In genomic region chr9:80796662-80797426, GRCh38 we compare ENCODE assay signal across 14 cellular contexts.
DNase-seq lines count a peak whose midpoint lies in the region; ATAC-seq and TF ChIP-seq lines count a peak whose summit lies in the region.
"Had no signal": no experiment of that assay in that cellular context is flagged by ENCODE, and none has a peak within 500 bp of the region (broad histone marks: within the 10 kb centered on the region; RNA-seq: fewer than 3 reads in every experiment).

No MANE protein-coding gene starts in this region.

- TF ChIP-seq CTCF in smooth muscle cell (IDR thresholded peaks at IDR 0.05; ENCODE audit: borderline replicate concordance, insufficient read depth, poor library complexity, severe bottlenecking), result no peak

- H3K36me3 ChIP-seq in ectodermal cell (ENCODE audit: control insufficient read depth, insufficient read depth, low read length) (no peaks in the 10 kb centered on the region), mesenchymal stem cell (ENCODE audit: control insufficient read depth in 1 of 2, insufficient read depth in 2 of 2, low read depth in 1 of 2, low read length in 2 of 2) (no peaks in the 10 kb centered on the region), smooth muscle cell (ENCODE audit: low read depth) (no peaks in the 10 kb centered on the region)

- intact Hi-C loops in activated T-helper 2 cell treated with anti-CD3 and anti-CD28 coated beads, Interferon-gamma antibody, Interleukin-2, Interleukin-4, amounts not matched to agents 10 μg/mL and 5 μg/mL and 100 μg/mL, durations not matched to agents 14 hours and 24 hours and 36 hours (cut with micrococcal nuclease), result no loop called here

- peak overlapping the region; percentile 7 for H4K8ac ChIP-seq in mesenchymal stem cell (ENCODE audit: low read length)

- H3K4me1 ChIP-seq in ectodermal cell (ENCODE audit: control insufficient read depth, insufficient read depth, low read length), result peaks cover 24% of the 10 kb centered on the region
- no peaks in the 10 kb centered on the region for H3K4me1 ChIP-seq in mesenchymal stem cell (ENCODE audit: control insufficient read depth, insufficient read depth, low read depth, low read length)
- peaks cover 26% of the 10 kb centered on the region for H3K4me1 ChIP-seq in smooth muscle cell (ENCODE audit: low read depth)

- peak overlapping the region in 1 of 2 experiments; percentile 54 for H2BK12ac ChIP-seq in mesenchymal stem cell (ENCODE audit: low read length in 2 of 2)

- 80 to 81% methylated on average over 8 of the region's 8 CpGs for WGBS in ectodermal cell, 2 experiments
- 89% methylated on average over 5 of the region's 8 CpGs for WGBS in mesenchymal stem cell
- WGBS in smooth muscle cell (ENCODE audit: low lambda C conversion rate), result 48% methylated on average over 8 of the region's 8 CpGs

- H3K23ac ChIP-seq in mesenchymal stem cell (ENCODE audit: low read length in 2 of 2), result no peak overlapping the region

- no peak overlapping the region for H3K4me3 Mint-ChIP-seq in activated T-helper 2 cell treated with anti-CD3 and anti-CD28 coated beads, Interferon-gamma antibody, Interleukin-2, Interleukin-4, amounts not matched to agents 10 μg/mL and 5 μg/mL and 100 μg/mL, durations not matched to agents 14 hours and 24 hours and 36 hours (ENCODE audit: low read depth)

- peak overlapping the region in 1 of 2 experiments; percentile 88 for H3K4ac ChIP-seq in mesenchymal stem cell (ENCODE audit: low read depth in 1 of 2, low read length in 2 of 2)

- no peak overlapping the region for H3K27ac Mint-ChIP-seq in activated T-helper 2 cell treated with anti-CD3 and anti-CD28 coated beads, Interferon-gamma antibody, Interleukin-2, Interleukin-4, amounts not matched to agents 10 μg/mL and 5 μg/mL and 100 μg/mL, durations not matched to agents 14 hours and 24 hours and 36 hours

- ATAC-seq in HG02970 (IDR thresholded peaks at IDR 0.05; ENCODE audit: low FRiP score, unreplicated experiment), result no peak
- ATAC-seq in GM18861 (IDR thresholded peaks at IDR 0.05; ENCODE audit: unreplicated experiment), result no peak
- ATAC-seq: HCT116 had no signal

- peak overlapping the region; percentile 48 for H2BK15ac ChIP-seq in mesenchymal stem cell (ENCODE audit: low read depth, poor library complexity, severe bottlenecking)

- H3K9me3 ChIP-seq in ectodermal cell (ENCODE audit: control insufficient read depth, low read length) (no peaks in the 10 kb centered on the region), mesenchymal stem cell (ENCODE audit: control insufficient read depth, low read length) (peaks cover 8% of the 10 kb centered on the region), smooth muscle cell (replicated peaks; ENCODE audit: low read depth) (peaks cover 5% of the 10 kb centered on the region)

- no peak overlapping the region for H2BK5ac ChIP-seq in mesenchymal stem cell (ENCODE audit: low read depth, low read length, poor library complexity, severe bottlenecking)

- H2AK5ac ChIP-seq in mesenchymal stem cell (ENCODE audit: low read length, severe bottlenecking), result no peak overlapping the region

- H2BK120ac ChIP-seq in mesenchymal stem cell (ENCODE audit: low read depth, low read length), result no peak overlapping the region

- H3K36me3 Mint-ChIP-seq in activated T-helper 2 cell treated with anti-CD3 and anti-CD28 coated beads, Interferon-gamma antibody, Interleukin-2, Interleukin-4, amounts not matched to agents 10 μg/mL and 5 μg/mL and 100 μg/mL, durations not matched to agents 14 hours and 24 hours and 36 hours (ENCODE audit: low read depth), result no peaks in the 10 kb centered on the region

- H3K18ac ChIP-seq in mesenchymal stem cell (ENCODE audit: low read depth in 1 of 2, low read length in 2 of 2), result peak overlapping the region; percentile 34 to 64

- H4K20me1 ChIP-seq in smooth muscle cell (ENCODE audit: low read depth), result no peaks in the 10 kb centered on the region

- no peaks in the 10 kb centered on the region for H3K27me3 Mint-ChIP-seq in activated T-helper 2 cell treated with anti-CD3 and anti-CD28 coated beads, Interferon-gamma antibody, Interleukin-2, Interleukin-4, amounts not matched to agents 10 μg/mL and 5 μg/mL and 100 μg/mL, durations not matched to agents 14 hours and 24 hours and 36 hours (ENCODE audit: low read depth)

- no peak overlapping the region for H3K4me3 ChIP-seq in ectodermal cell (ENCODE audit: insufficient read depth, low read depth, low read length)
- no peak overlapping the region for H3K4me3 ChIP-seq in mesenchymal stem cell (ENCODE audit: insufficient read depth in 1 of 2, low read depth in 1 of 2, low read length in 2 of 2)
- no peak overlapping the region for H3K4me3 ChIP-seq in smooth muscle cell

- H2AFZ ChIP-seq in mesenchymal stem cell (ENCODE audit: low read depth, low read length) (no peak overlapping the region), smooth muscle cell (ENCODE audit: low read depth) (no peak overlapping the region)

- no peaks in the 10 kb centered on the region for H3K79me2 ChIP-seq in smooth muscle cell (ENCODE audit: low read depth)

- no peaks in the 10 kb centered on the region for H3K4me1 Mint-ChIP-seq in activated T-helper 2 cell treated with anti-CD3 and anti-CD28 coated beads, Interferon-gamma antibody, Interleukin-2, Interleukin-4, amounts not matched to agents 10 μg/mL and 5 μg/mL and 100 μg/mL, durations not matched to agents 14 hours and 24 hours and 36 hours (ENCODE audit: low read depth)

- peak; percentile 90 for DNase-seq in LHCN-M2 (ENCODE audit: low read depth)
- DNase-seq in mesenchymal stem cell, result peak; percentile 58
- no peak for DNase-seq in smooth muscle cell (lab: John Stamatoyannopoulos, UW; ENCODE audit: unreplicated experiment)
- no peak for DNase-seq in activated gamma-delta T cell (lab: John Stamatoyannopoulos, UW)
- no peak for DNase-seq in activated T-helper 2 cell treated with anti-CD3 and anti-CD28 coated beads, Interferon-gamma antibody, Interleukin-2, Interleukin-4, amounts not matched to agents 10 μg/mL and 5 μg/mL and 100 μg/mL, durations not matched to agents 14 hours and 24 hours and 36 hours (ENCODE audit: low spot score)
- DNase-seq: activated CD4-positive, alpha-beta T cell treated with anti-CD3 and anti-CD28 coated beads, Interleukin-2, amount 50 U/mL, for 48 hours; amniotic stem cell; Karpas-422; NCI-H526 treated with DMSO at 0.1 percent for 48 hours; small intestine had no signal

- H3K4me2 ChIP-seq in mesenchymal stem cell (ENCODE audit: low read length, poor library complexity, severe bottlenecking) (no peak overlapping the region), smooth muscle cell (peak overlapping the region; percentile 67)

- no peak overlapping the region for H4K91ac ChIP-seq in mesenchymal stem cell (ENCODE audit: low read length)

- H3K9ac ChIP-seq in mesenchymal stem cell (ENCODE audit: low read length) (no peak overlapping the region), smooth muscle cell (ENCODE audit: low read depth) (no peak overlapping the region)

- no peaks in the 10 kb centered on the region for H3K79me1 ChIP-seq in mesenchymal stem cell (replicated peaks; ENCODE audit: low read length, poor library complexity, severe bottlenecking)

- H3F3A ChIP-seq in smooth muscle cell (ENCODE audit: low read depth), result peaks cover 25% of the 10 kb centered on the region

- H3K9me3 Mint-ChIP-seq in activated T-helper 2 cell treated with anti-CD3 and anti-CD28 coated beads, Interferon-gamma antibody, Interleukin-2, Interleukin-4, amounts not matched to agents 10 μg/mL and 5 μg/mL and 100 μg/mL, durations not matched to agents 14 hours and 24 hours and 36 hours, result peaks cover 18% of the 10 kb centered on the region

- no peak overlapping the region for H3K14ac ChIP-seq in mesenchymal stem cell (ENCODE audit: low read length in 2 of 2)

- H3K27ac ChIP-seq in ectodermal cell (ENCODE audit: insufficient read depth, low read depth, low read length, poor library complexity, severe bottlenecking) (peak overlapping the region; percentile 31), mesenchymal stem cell (ENCODE audit: low read length, poor library complexity, severe bottlenecking) (no peak overlapping the region), smooth muscle cell (ENCODE audit: low read depth) (peak overlapping the region; percentile 84)

- no peaks in the 10 kb centered on the region for H3K27me3 ChIP-seq in ectodermal cell (ENCODE audit: control insufficient read depth, insufficient read depth, low read length, poor library complexity, severe bottlenecking)
- H3K27me3 ChIP-seq in mesenchymal stem cell (ENCODE audit: control insufficient read depth in 1 of 2, insufficient read depth in 1 of 2, low read length in 2 of 2), result peaks cover 0 to 3% of the 10 kb centered on the region in 2 experiments
- H3K27me3 ChIP-seq in smooth muscle cell (ENCODE audit: low read depth), result no peaks in the 10 kb centered on the region

Comparison
In these comparisons a context has a peak if more than half of its experiments do, and no peak if none do; other contexts are left out.
1. DNase-seq: peak in LHCN-M2 (single experiment) and mesenchymal stem cell (single experiment); none in smooth muscle cell (single experiment), activated gamma-delta T cell (single experiment) and activated T-helper 2 cell treated with anti-CD3 and anti-CD28 coated beads, Interferon-gamma antibody, Interleukin-2, Interleukin-4, amounts not matched to agents 10 μg/mL and 5 μg/mL and 100 μg/mL, durations not matched to agents 14 hours and 24 hours and 36 hours (single experiment).